19 cellular contexts compared by ENCODE assay signal in the genomic region with DNA sequence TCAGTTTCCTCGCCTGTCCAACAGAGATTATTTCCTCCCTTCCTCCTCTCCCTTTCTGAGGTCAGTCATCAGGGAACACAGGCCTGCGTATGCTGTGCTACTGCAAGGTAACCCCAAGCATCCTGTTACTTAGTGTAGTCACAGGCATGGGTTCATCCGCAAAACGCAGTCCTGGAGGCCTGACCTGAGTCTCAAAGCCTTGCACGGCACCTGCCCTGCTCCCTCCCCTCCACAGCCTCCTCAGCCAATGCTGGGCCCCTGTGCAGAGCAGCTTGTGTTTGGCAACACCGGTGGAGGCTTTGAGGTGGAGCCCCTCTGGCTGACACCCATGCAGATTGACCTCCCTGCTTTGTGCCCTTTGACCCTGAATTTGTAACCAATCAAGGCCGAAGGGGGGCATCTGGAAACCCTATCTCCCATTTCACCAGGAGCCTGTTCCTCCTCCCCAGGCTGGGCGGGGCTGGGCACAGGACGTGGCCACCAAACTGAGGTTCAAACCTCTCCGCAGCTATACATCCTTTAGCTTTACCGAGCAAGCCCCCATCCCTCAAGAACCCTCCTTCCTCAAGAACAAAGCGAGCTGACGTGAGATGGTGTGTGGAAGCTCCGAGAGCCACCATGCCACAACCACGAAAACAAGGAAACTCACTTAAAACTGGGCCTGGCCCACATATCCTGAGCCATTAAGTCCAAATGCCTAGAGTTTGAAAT. TPM values are rescaled to one million over a fixed set of nuclear protein-coding genes. Genes with fewer than 3 reads are reported as not detected.
A peak's percentile ranks its signal among the peaks of the same experiment; 100 is the strongest.
DNase-seq lines count a peak whose midpoint lies in the region; ATAC-seq and TF ChIP-seq lines count a peak whose summit lies in the region.
"Had no signal": no experiment of that assay in that cellular context is flagged by ENCODE, and none has a peak within 500 bp of the region (broad histone marks: within the 10 kb centered on the region; RNA-seq: fewer than 3 reads in every experiment).

No MANE protein-coding gene starts in this region.

- H3K36me3 Mint-ChIP-seq in activated CD4-positive, alpha-beta memory T cell treated with anti-CD3 and anti-CD28 coated beads, Interleukin-2, amount 10 ng/mL, durations not matched to agents 7 days and 5 days (ENCODE audit: low read depth), result peaks cover 56% of the 10 kb centered on the region
- H3K36me3 Mint-ChIP-seq in activated CD4-positive, alpha-beta memory T cell treated with anti-CD3 and anti-CD28 coated beads for 36 hours, result peaks cover 17% of the 10 kb centered on the region
- peaks cover 77% of the 10 kb centered on the region for H3K36me3 Mint-ChIP-seq in CD8-positive, alpha-beta T cell

- H2BK12ac ChIP-seq in mesenchymal stem cell (ENCODE audit: low read length in 2 of 2), result peak overlapping the region in 1 of 2 experiments; percentile 22

- H2AK5ac ChIP-seq in mesenchymal stem cell (ENCODE audit: low read length, severe bottlenecking), result peak overlapping the region; percentile 33

- H2BK15ac ChIP-seq in mesenchymal stem cell (ENCODE audit: low read depth, poor library complexity, severe bottlenecking), result no peak overlapping the region

- WGBS in mesenchymal stem cell, result 92% methylated on average over 15 of the region's 15 CpGs

- CTCF ChIA-PET in activated CD4-positive, alpha-beta memory T cell treated with anti-CD3 and anti-CD28 coated beads, Interleukin-2, amount 10 ng/mL, durations not matched to agents 7 days and 5 days (lab: Charles Lee), result interaction anchor here (0.8 kb wide), 2 partner anchors 20 to 120 kb away, joined by 3 read pairs; no protein-coding TSS in a partner anchor
- CTCF ChIA-PET in activated CD4-positive, alpha-beta memory T cell treated with anti-CD3 and anti-CD28 coated beads for 36 hours (lab: Charles Lee), result interaction anchor here (1.0 to 2.7 kb wide), 2 partner anchors 10 to 14 kb away, joined by 3 to 13 read pairs; no protein-coding TSS in a partner anchor
- CTCF ChIA-PET in CD8-positive, alpha-beta T cell (lab: Charles Lee), result interaction anchor here (3.7 kb wide), 1 partner anchor 14 kb away, joined by 23 read pairs; no protein-coding TSS in a partner anchor
- CTCF ChIA-PET in RWPE1 (lab: Yijun Ruan, JAX), result no interaction called here

- peak overlapping the region; percentile 70 for H3K27ac Mint-ChIP-seq in activated CD4-positive, alpha-beta memory T cell treated with anti-CD3 and anti-CD28 coated beads, Interleukin-2, amount 10 ng/mL, durations not matched to agents 7 days and 5 days
- H3K27ac Mint-ChIP-seq in activated CD4-positive, alpha-beta memory T cell treated with anti-CD3 and anti-CD28 coated beads for 36 hours, result no peak overlapping the region
- peak overlapping the region; percentile 49 for H3K27ac Mint-ChIP-seq in CD8-positive, alpha-beta T cell

- peak overlapping the region; percentile 48 for H3K9ac ChIP-seq in mesenchymal stem cell (ENCODE audit: low read length)
- H3K9ac ChIP-seq: KMS-11 had no signal

- DNase-seq in activated CD4-positive, alpha-beta memory T cell treated with anti-CD3 and anti-CD28 coated beads, Interleukin-2, amount 10 ng/mL, durations not matched to agents 7 days and 5 days, result peak; percentile 26
- DNase-seq in activated CD4-positive, alpha-beta memory T cell treated with anti-CD3 and anti-CD28 coated beads for 36 hours, result no peak
- no peak for DNase-seq in CD8-positive, alpha-beta T cell
- DNase-seq in RWPE1 (ENCODE audit: low spot score) (no peak), mesenchymal stem cell (no peak), NCI-H1417 (lab: John Stamatoyannopoulos, UW) (no peak), RKO (ENCODE audit: low spot score) (no peak)
- DNase-seq: ACHN; activated CD4-positive, alpha-beta T cell treated with anti-CD3 and anti-CD28 coated beads for 4 hours; NCI-H2029; NCI-H446; NK-92 treated with Interleukin-12 subunit alpha and Interleukin-12 subunit beta, amount 100 ng/mL, for 24 hours; stimulated activated CD4-positive, alpha-beta T cell treated with anti-CD3 and anti-CD28 coated beads, Interleukin-4, amount 100 ng/mL, for 4 hours; substantia nigra; uterus had no signal

- no peak overlapping the region for H2BK120ac ChIP-seq in mesenchymal stem cell (ENCODE audit: low read depth, low read length)

- no peak for TF ChIP-seq CTCF in CD8-positive, alpha-beta T cell (IDR thresholded peaks at IDR 0.05)
- TF ChIP-seq CTCF in RWPE1 (conservative IDR thresholded peaks at IDR 0.05; ENCODE audit: low read depth), result no peak

- no peak overlapping the region for H2BK5ac ChIP-seq in mesenchymal stem cell (ENCODE audit: low read depth, low read length, poor library complexity, severe bottlenecking)

- H4K91ac ChIP-seq in mesenchymal stem cell (ENCODE audit: low read length), result peak overlapping the region; percentile 2

- no peak overlapping the region for H3K27ac ChIP-seq in CD8-positive, alpha-beta T cell (ENCODE audit: low read depth, low read length)
- H3K27ac ChIP-seq in RWPE1, result peak overlapping the region; percentile 96
- H3K27ac ChIP-seq in mesenchymal stem cell (ENCODE audit: low read length, poor library complexity, severe bottlenecking), result peak overlapping the region; percentile 18
- H3K27ac ChIP-seq: C4-2B, KMS-11, uterus had no signal

- H3K4me3 ChIP-seq in CD8-positive, alpha-beta T cell (ENCODE audit: low read depth, low read length), result no peak overlapping the region
- no peak overlapping the region for H3K4me3 ChIP-seq in mesenchymal stem cell (ENCODE audit: insufficient read depth in 1 of 2, low read depth in 1 of 2, low read length in 2 of 2)
- H3K4me3 ChIP-seq: uterus had no signal

- H3K4ac ChIP-seq in mesenchymal stem cell (ENCODE audit: low read depth in 1 of 2, low read length in 2 of 2), result no peak overlapping the region

- peak overlapping the region; percentile 45 for H4K8ac ChIP-seq in mesenchymal stem cell (ENCODE audit: low read length)

- no peak overlapping the region for H3K4me3 Mint-ChIP-seq in activated CD4-positive, alpha-beta memory T cell treated with anti-CD3 and anti-CD28 coated beads, Interleukin-2, amount 10 ng/mL, durations not matched to agents 7 days and 5 days
- no peak overlapping the region for H3K4me3 Mint-ChIP-seq in activated CD4-positive, alpha-beta memory T cell treated with anti-CD3 and anti-CD28 coated beads for 36 hours
- no peak overlapping the region for H3K4me3 Mint-ChIP-seq in CD8-positive, alpha-beta T cell
- H3K4me3 Mint-ChIP-seq: nephron had no signal

- no peak overlapping the region for H2AFZ ChIP-seq in mesenchymal stem cell (ENCODE audit: low read depth, low read length)

- POLR2A ChIA-PET in activated CD4-positive, alpha-beta memory T cell treated with anti-CD3 and anti-CD28 coated beads, Interleukin-2, amount 10 ng/mL, durations not matched to agents 7 days and 5 days (lab: Charles Lee), result interaction anchor here (1.1 to 2.2 kb wide), 3 partner anchors 12 to 21 kb away, joined by 3 to 9 read pairs (median 3); a partner anchor contains a TSS
- POLR2A ChIA-PET in activated CD4-positive, alpha-beta memory T cell treated with anti-CD3 and anti-CD28 coated beads for 36 hours (lab: Charles Lee), result no interaction called here
- POLR2A ChIA-PET in CD8-positive, alpha-beta T cell (lab: Charles Lee), result no interaction called here
- POLR2A ChIA-PET in RWPE1 (lab: Yijun Ruan, JAX; ENCODE audit: low non-redundant PET), result no interaction called here

- no peaks in the 10 kb centered on the region for H3K27me3 Mint-ChIP-seq in activated CD4-positive, alpha-beta memory T cell treated with anti-CD3 and anti-CD28 coated beads, Interleukin-2, amount 10 ng/mL, durations not matched to agents 7 days and 5 days
- no peaks in the 10 kb centered on the region for H3K27me3 Mint-ChIP-seq in activated CD4-positive, alpha-beta memory T cell treated with anti-CD3 and anti-CD28 coated beads for 36 hours
- no peaks in the 10 kb centered on the region for H3K27me3 Mint-ChIP-seq in CD8-positive, alpha-beta T cell (ENCODE audit: low read depth)

- no peaks in the 10 kb centered on the region for H3K9me3 ChIP-seq in CD8-positive, alpha-beta T cell (ENCODE audit: low read length)
- H3K9me3 ChIP-seq in mesenchymal stem cell (ENCODE audit: control insufficient read depth, low read length), result no peaks in the 10 kb centered on the region
- H3K9me3 ChIP-seq: uterus had no signal

- intact Hi-C loops in activated CD4-positive, alpha-beta memory T cell treated with anti-CD3 and anti-CD28 coated beads for 36 hours (cut with micrococcal nuclease), result no loop called here
- intact Hi-C loops in CD8-positive, alpha-beta T cell (cut with DNase I, micrococcal nuclease), result no loop called here

- H3K23ac ChIP-seq in mesenchymal stem cell (ENCODE audit: low read length in 2 of 2), result no peak overlapping the region

- H3K27me3 ChIP-seq in CD8-positive, alpha-beta T cell (ENCODE audit: insufficient read depth, low read length), result no peaks in the 10 kb centered on the region
- H3K27me3 ChIP-seq in mesenchymal stem cell (ENCODE audit: control insufficient read depth in 1 of 2, insufficient read depth in 1 of 2, low read length in 2 of 2), result no peaks in the 10 kb centered on the region
- H3K27me3 ChIP-seq: uterus had no signal

- peaks cover 26% of the 10 kb centered on the region for H3K4me1 Mint-ChIP-seq in activated CD4-positive, alpha-beta memory T cell treated with anti-CD3 and anti-CD28 coated beads, Interleukin-2, amount 10 ng/mL, durations not matched to agents 7 days and 5 days
- H3K4me1 Mint-ChIP-seq in activated CD4-positive, alpha-beta memory T cell treated with anti-CD3 and anti-CD28 coated beads for 36 hours (ENCODE audit: low read depth), result no peaks in the 10 kb centered on the region
- H3K4me1 Mint-ChIP-seq in CD8-positive, alpha-beta T cell (ENCODE audit: low read depth), result peaks cover 3% of the 10 kb centered on the region

- H3K36me3 ChIP-seq in CD8-positive, alpha-beta T cell (ENCODE audit: insufficient read depth, low read length), result peaks cover 27% of the 10 kb centered on the region
- H3K36me3 ChIP-seq in mesenchymal stem cell (ENCODE audit: control insufficient read depth in 1 of 2, insufficient read depth in 2 of 2, low read depth in 1 of 2, low read length in 2 of 2), result peaks cover 79 to 91% of the 10 kb centered on the region in 2 experiments
- H3K36me3 ChIP-seq: uterus had no signal

- peak overlapping the region in 1 of 2 experiments; percentile 48 for H3K18ac ChIP-seq in mesenchymal stem cell (ENCODE audit: low read depth in 1 of 2, low read length in 2 of 2)

- H3K14ac ChIP-seq in mesenchymal stem cell (ENCODE audit: low read length in 2 of 2), result no peak overlapping the region

- H3K4me1 ChIP-seq in CD8-positive, alpha-beta T cell (ENCODE audit: insufficient read depth, low read length), result no peaks in the 10 kb centered on the region
- peaks cover 50% of the 10 kb centered on the region for H3K4me1 ChIP-seq in mesenchymal stem cell (ENCODE audit: control insufficient read depth, insufficient read depth, low read depth, low read length)

- ATAC-seq in CD8-positive, alpha-beta T cell, result no peak
- ATAC-seq in GM21381 (IDR thresholded peaks at IDR 0.05; ENCODE audit: unreplicated experiment), result no peak

- H3K9me3 Mint-ChIP-seq in activated CD4-positive, alpha-beta memory T cell treated with anti-CD3 and anti-CD28 coated beads, Interleukin-2, amount 10 ng/mL, durations not matched to agents 7 days and 5 days, result no peaks in the 10 kb centered on the region
- no peaks in the 10 kb centered on the region for H3K9me3 Mint-ChIP-seq in activated CD4-positive, alpha-beta memory T cell treated with anti-CD3 and anti-CD28 coated beads for 36 hours
- no peaks in the 10 kb centered on the region for H3K9me3 Mint-ChIP-seq in CD8-positive, alpha-beta T cell
- H3K9me3 Mint-ChIP-seq: nephron had no signal

- H3K4me2 ChIP-seq in mesenchymal stem cell (ENCODE audit: low read length, poor library complexity, severe bottlenecking), result no peak overlapping the region
- H3K4me2 ChIP-seq: KMS-11 had no signal

- H3K79me1 ChIP-seq in mesenchymal stem cell (replicated peaks; ENCODE audit: low read length, poor library complexity, severe bottlenecking), result peaks cover 45% of the 10 kb centered on the region

RNA-seq across cellular contexts. Expression of a gene that starts 21.5 kb away (rescaled TPM):
- total RNA-seq in activated CD4-positive, alpha-beta memory T cell treated with anti-CD3 and anti-CD28 coated beads, Interleukin-2, amount 10 ng/mL, durations not matched to agents 7 days and 5 days, result 100 to 1,000 TPM; 238 to 240 TPM
- 100 to 1,000 TPM; 252 to 254 TPM for total RNA-seq in activated CD4-positive, alpha-beta memory T cell treated with anti-CD3 and anti-CD28 coated beads for 36 hours
- 10 to 100 TPM; 94.5 to 99.9 TPM for total RNA-seq in CD8-positive, alpha-beta T cell
- 359 TPM for polyA plus RNA-seq in mesenchymal stem cell (2013, experiment 1 of 2)
- 363 TPM for polyA plus RNA-seq in mesenchymal stem cell (2013, experiment 2 of 2)
